In the genomic region with DNA sequence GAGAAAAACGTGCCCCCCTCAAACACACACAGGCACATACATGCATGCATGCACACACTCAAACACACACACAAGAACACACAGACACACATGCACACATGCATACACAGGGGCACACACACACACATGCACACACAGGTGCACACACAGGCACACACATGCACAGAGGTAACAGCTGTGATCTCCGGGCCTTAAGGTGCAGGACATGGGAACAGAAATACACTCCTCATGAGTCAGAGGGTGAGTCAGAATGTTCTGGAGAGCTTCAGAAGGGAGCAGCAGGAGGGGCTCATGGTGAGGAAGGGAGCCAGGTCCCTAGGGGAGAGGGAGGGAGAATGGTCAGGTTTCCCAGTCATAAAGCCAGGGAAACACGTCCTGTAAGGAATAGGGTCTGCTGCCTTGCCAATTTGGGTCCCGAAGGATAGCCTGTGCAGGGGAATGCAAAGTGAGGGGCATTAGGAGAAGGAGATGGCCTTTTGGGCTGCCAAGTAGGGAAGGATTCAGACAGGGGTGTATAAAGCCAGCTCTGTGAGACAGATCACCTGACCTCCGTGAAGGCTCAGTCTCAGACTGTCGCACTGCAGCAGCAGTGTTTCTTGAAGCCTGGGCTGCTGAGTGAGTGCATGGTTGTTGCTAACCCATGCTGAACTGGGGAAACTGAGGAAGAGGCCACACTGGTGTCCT, we compare ENCODE assay signal across 13 cellular contexts.
A peak's percentile ranks its signal among the peaks of the same experiment; 100 is the strongest.
DNase-seq lines count a peak whose midpoint lies in the region; ATAC-seq and TF ChIP-seq lines count a peak whose summit lies in the region.
"Had no signal": no experiment of that assay in that cellular context is flagged by ENCODE, and none has a peak within 500 bp of the region (broad histone marks: within the 10 kb centered on the region; RNA-seq: fewer than 3 reads in every experiment).

No MANE protein-coding gene starts in this region.

- H3K4me1 Mint-ChIP-seq in chondrocyte (ENCODE audit: low read depth): peaks cover 34% of the 10 kb centered on the region
- H3K4me1 Mint-ChIP-seq: CD4-positive, alpha-beta memory T cell had no signal

- H3K4me3 Mint-ChIP-seq in chondrocyte (ENCODE audit: unreplicated experiment): no peak overlapping the region
- H3K4me3 Mint-ChIP-seq: CD4-positive, alpha-beta memory T cell had no signal

- peak; percentile 52 for DNase-seq in AG10803 (ENCODE audit: low read depth)
- peak; percentile 52 for DNase-seq in LHCN-M2 (ENCODE audit: low read depth)
- no peak for DNase-seq in chondrocyte (ENCODE audit: low spot score)
- no peak for DNase-seq in mucosa of descending colon
- no peak for DNase-seq in NCI-H146 treated with DMSO at 0.1 percent for 48 hours (lab: John Stamatoyannopoulos, UW; ENCODE audit: unreplicated experiment)
- DNase-seq in NCI-H1930 (lab: John Stamatoyannopoulos, UW): no peak
- DNase-seq in GDM1 (lab: John Stamatoyannopoulos, UW): no peak
- DNase-seq: CD4-positive, alpha-beta memory T cell; NCI-H146; SHP77; stimulated activated CD4-positive, alpha-beta T cell treated with anti-CD3 and anti-CD28 coated beads, Interleukin-4, amount 100 ng/mL, for 24 hours had no signal

- TF ChIP-seq CTCF in AG10803 (conservative IDR thresholded peaks at IDR 0.05; ENCODE audit: low read length) (no peak), chondrocyte (IDR thresholded peaks at IDR 0.05) (no peak), mucosa of descending colon (IDR thresholded peaks at IDR 0.05) (no peak)

- no peaks in the 10 kb centered on the region for H3K9me3 Mint-ChIP-seq in chondrocyte (ENCODE audit: low read depth)

- H3K36me3 ChIP-seq in mucosa of descending colon (ENCODE audit: low read depth): no peaks in the 10 kb centered on the region
- H3K36me3 ChIP-seq: suprapubic skin had no signal

- H3K4me1 ChIP-seq in mucosa of descending colon (ENCODE audit: low read depth): peaks cover 7% of the 10 kb centered on the region

- H3K36me3 Mint-ChIP-seq in chondrocyte (ENCODE audit: low read depth): no peaks in the 10 kb centered on the region
- H3K36me3 Mint-ChIP-seq: CD4-positive, alpha-beta memory T cell had no signal

- intact Hi-C loops in mucosa of descending colon (cut with DNase I, micrococcal nuclease): no loop called here

- ATAC-seq in mucosa of descending colon: peak; percentile 53
- ATAC-seq in GM21717 (IDR thresholded peaks at IDR 0.05; ENCODE audit: unreplicated experiment): no peak

- H3K4me3 ChIP-seq in AG10803 (ENCODE audit: low read length) (no peak overlapping the region), mucosa of descending colon (no peak overlapping the region)
- H3K4me3 ChIP-seq: suprapubic skin had no signal

- H3K27me3 Mint-ChIP-seq in chondrocyte (ENCODE audit: low read depth): no peaks in the 10 kb centered on the region

- H3K9me3 ChIP-seq in mucosa of descending colon: no peaks in the 10 kb centered on the region
- H3K9me3 ChIP-seq: suprapubic skin had no signal

- H3K27ac Mint-ChIP-seq in chondrocyte (ENCODE audit: unreplicated experiment): peak overlapping the region; percentile 46
- H3K27ac Mint-ChIP-seq: CD4-positive, alpha-beta memory T cell had no signal

Comparison
In these comparisons a context has a peak if more than half of its experiments do, and no peak if none do; other contexts are left out.
1. DNase-seq: peak in AG10803 (single experiment) and LHCN-M2 (single experiment); none in chondrocyte (single experiment), mucosa of descending colon (0 of 3), NCI-H146 treated with DMSO at 0.1 percent for 48 hours (single experiment), NCI-H1930 (0 of 2) and GDM1 (single experiment).